Comparison of ENCODE assay signal across 10 cellular contexts in genomic region chr16:79287424-79287917, GRCh38.
DNase-seq lines count a peak whose midpoint lies in the region; ATAC-seq and TF ChIP-seq lines count a peak whose summit lies in the region.
"Had no signal": no experiment of that assay in that cellular context is flagged by ENCODE, and none has a peak within 500 bp of the region (broad histone marks: within the 10 kb centered on the region; RNA-seq: fewer than 3 reads in every experiment).

No MANE protein-coding gene starts in this region.

- peaks cover 2% of the 10 kb centered on the region for H3K9me3 ChIP-seq in mammary epithelial cell (replicated peaks; ENCODE audit: insufficient read depth, low read length)
- no peaks in the 10 kb centered on the region for H3K9me3 ChIP-seq in skeletal muscle tissue (ENCODE audit: control insufficient read depth in 3 of 3, low read length in 3 of 3)
- peaks cover 3% of the 10 kb centered on the region for H3K9me3 ChIP-seq in aorta (ENCODE audit: control insufficient read depth, low read length)

- no peak for ATAC-seq in activated CD4-positive, alpha-beta T cell treated with anti-CD3 and anti-CD28 coated beads for 36 hours
- peak; percentile 17 for ATAC-seq in HG03064 (IDR thresholded peaks at IDR 0.05; ENCODE audit: low read depth, unreplicated experiment)
- ATAC-seq in aorta (ENCODE audit: low FRiP score), result no peak
- no peak for ATAC-seq in GM18870 (IDR thresholded peaks at IDR 0.05; ENCODE audit: unreplicated experiment)

- no peaks in the 10 kb centered on the region for H3K36me3 Mint-ChIP-seq in activated CD4-positive, alpha-beta T cell treated with anti-CD3 and anti-CD28 coated beads for 36 hours (ENCODE audit: low read depth)

- H3K4me3 ChIP-seq in mammary epithelial cell (replicated peaks in 1 of 3; ENCODE audit: insufficient read depth in 1 of 3, low read depth in 2 of 3, low read length in 3 of 3) (no peak overlapping the region), skeletal muscle tissue (ENCODE audit: low read length in 3 of 3) (peak overlapping the region; percentile 44 to 65 (median 57)), aorta (ENCODE audit: low read length in 2 of 2) (no peak overlapping the region)
- H3K4me3 ChIP-seq: lung had no signal

- H3K4me1 ChIP-seq in mammary epithelial cell (ENCODE audit: insufficient read depth, low read length) (no peaks in the 10 kb centered on the region), skeletal muscle tissue (ENCODE audit: control insufficient read depth in 3 of 3, insufficient read depth in 3 of 3, low read length in 3 of 3) (peaks cover 17 to 38% (median 25%) of the 10 kb centered on the region in 3 donors), aorta (ENCODE audit: control insufficient read depth in 1 of 2, insufficient read depth in 2 of 2, low read length in 2 of 2) (no peaks in the 10 kb centered on the region)

- H3K36me3 ChIP-seq in mammary epithelial cell (ENCODE audit: insufficient read depth, low read length) (no peaks in the 10 kb centered on the region), skeletal muscle tissue (ENCODE audit: control insufficient read depth in 3 of 3, insufficient read depth in 3 of 3, low read length in 3 of 3) (no peaks in the 10 kb centered on the region), aorta (ENCODE audit: control insufficient read depth in 1 of 2, insufficient read depth in 2 of 2, low read length in 1 of 2) (no peaks in the 10 kb centered on the region)

- H3K27me3 ChIP-seq in mammary epithelial cell (ENCODE audit: insufficient read depth, low read length), result no peaks in the 10 kb centered on the region
- H3K27me3 ChIP-seq in skeletal muscle tissue (ENCODE audit: control insufficient read depth in 3 of 3, insufficient read depth in 3 of 3, low read length in 3 of 3), result no peaks in the 10 kb centered on the region
- no peaks in the 10 kb centered on the region for H3K27me3 ChIP-seq in aorta (ENCODE audit: control insufficient read depth in 1 of 2, insufficient read depth in 2 of 2, low read length in 1 of 2)

- POLR2A ChIA-PET in activated CD4-positive, alpha-beta T cell treated with anti-CD3 and anti-CD28 coated beads for 36 hours (lab: Charles Lee), result interaction anchor here (1.2 kb wide), 2 partner anchors 20 to 28 kb away, joined by 3 to 5 read pairs; no protein-coding TSS in a partner anchor

- dilution Hi-C loops in mammary epithelial cell (cut with HindIII; ENCODE audit: low sequenced_read_pairs), result no loop called here

- no peaks in the 10 kb centered on the region for H3K79me2 ChIP-seq in mammary epithelial cell (ENCODE audit: insufficient read depth, low read length)

- intact Hi-C loops in activated CD4-positive, alpha-beta T cell treated with anti-CD3 and anti-CD28 coated beads for 36 hours (cut with DNase I, micrococcal nuclease), result loop anchor here (1.0 to 10.0 kb wide), 4 partner anchors 18 to 1297 kb away; no protein-coding TSS in a partner anchor
- intact Hi-C loops in mammary epithelial cell (cut with micrococcal nuclease), result no loop called here
- intact Hi-C loops in aorta (cut with DNase I), result no loop called here

- H3K9ac ChIP-seq in mammary epithelial cell (ENCODE audit: insufficient read depth, low read length) (no peak overlapping the region), skeletal muscle tissue (ENCODE audit: low read depth in 1 of 3, low read length in 3 of 3) (peak overlapping the region in 2 of 3 donors; percentile 3 to 60)

- peak overlapping the region; percentile 86 for H3K27ac Mint-ChIP-seq in activated CD4-positive, alpha-beta T cell treated with anti-CD3 and anti-CD28 coated beads for 36 hours

- no peaks in the 10 kb centered on the region for H4K20me1 ChIP-seq in mammary epithelial cell (ENCODE audit: insufficient read depth, low read length)

- H3K4me1 Mint-ChIP-seq in activated CD4-positive, alpha-beta T cell treated with anti-CD3 and anti-CD28 coated beads for 36 hours, result peaks cover 46% of the 10 kb centered on the region

- peaks cover 14% of the 10 kb centered on the region for H3K27me3 Mint-ChIP-seq in activated CD4-positive, alpha-beta T cell treated with anti-CD3 and anti-CD28 coated beads for 36 hours

- no TSS peak for BruUV-seq in mammary epithelial cell (replicated peaks; lab: Mats Ljungman, UMichigan)

- H3K4me3 Mint-ChIP-seq in activated CD4-positive, alpha-beta T cell treated with anti-CD3 and anti-CD28 coated beads for 36 hours, result peak overlapping the region; percentile 34

- no peaks in the 10 kb centered on the region for H3K9me3 Mint-ChIP-seq in activated CD4-positive, alpha-beta T cell treated with anti-CD3 and anti-CD28 coated beads for 36 hours (ENCODE audit: low read depth)

- in situ Hi-C loops in mammary epithelial cell (cut with MboI; ENCODE audit: low sequenced_read_pairs in 2 of 2), result no loop called here

- no peak overlapping the region for H2AFZ ChIP-seq in mammary epithelial cell (ENCODE audit: low read depth, low read length)

- CTCF ChIA-PET in activated CD4-positive, alpha-beta T cell treated with anti-CD3 and anti-CD28 coated beads for 36 hours (lab: Charles Lee), result interaction anchor here (0.6 to 1.1 kb wide), 6 partner anchors 9 to 214 kb away, joined by 3 to 5 read pairs (median 3); no protein-coding TSS in a partner anchor
- CTCF ChIA-PET in mammary epithelial cell (lab: Charles Lee; ENCODE audit: low non-redundant PET), result no interaction called here

- H3K4me2 ChIP-seq in mammary epithelial cell (ENCODE audit: insufficient read depth, low read depth, low read length), result peak overlapping the region; percentile 16

- no peak for TF ChIP-seq CTCF in mammary epithelial cell (conservative IDR thresholded peaks at IDR 0.05 in 1 of 2, IDR thresholded peaks at IDR 0.05 in 1 of 2; ENCODE audit: extremely low read depth in 1 of 2, insufficient read depth in 1 of 2, low read depth in 1 of 2, low read length in 2 of 2)

- no peak for DNase-seq in activated CD4-positive, alpha-beta T cell treated with anti-CD3 and anti-CD28 coated beads for 36 hours
- DNase-seq in activated CD4-positive, alpha-beta T cell treated with anti-CD3 and anti-CD28 coated beads, Interleukin-2, amount 50 U/mL, for 4 hours, result no peak
- DNase-seq in mammary epithelial cell (no peak), NCI-H345 treated with DMSO at 0.1 percent for 48 hours (lab: John Stamatoyannopoulos, UW; ENCODE audit: unreplicated experiment) (no peak), aorta (no peak)

- H3K27ac ChIP-seq in mammary epithelial cell (ENCODE audit: insufficient read depth, low read depth, low read length) (no peak overlapping the region), skeletal muscle tissue (ENCODE audit: low read depth, low read length) (no peak overlapping the region), aorta (ENCODE audit: low read depth in 1 of 2, low read length in 2 of 2) (no peak overlapping the region)
- H3K27ac ChIP-seq: HL-60 had no signal

- WGBS in mammary epithelial cell (ENCODE audit: low coverage, missing lambda C conversion rate), result 38% methylated on average over 5 of the region's 5 CpGs
- WGBS in aorta, 2 donors, result 33 to 35% methylated on average over 5 of the region's 5 CpGs

Comparison
In these comparisons a context has a peak if more than half of its experiments do, and no peak if none do; other contexts are left out.
1. H3K4me3 ChIP-seq: peak in skeletal muscle tissue (3 of 3); none in mammary epithelial cell (0 of 3) and aorta (0 of 2).
2. intact Hi-C loops: an anchor here in activated CD4-positive, alpha-beta T cell treated with anti-CD3 and anti-CD28 coated beads for 36 hours (1.0 to 10.0 kb wide); none called in mammary epithelial cell and aorta.